In the genomic region with DNA sequence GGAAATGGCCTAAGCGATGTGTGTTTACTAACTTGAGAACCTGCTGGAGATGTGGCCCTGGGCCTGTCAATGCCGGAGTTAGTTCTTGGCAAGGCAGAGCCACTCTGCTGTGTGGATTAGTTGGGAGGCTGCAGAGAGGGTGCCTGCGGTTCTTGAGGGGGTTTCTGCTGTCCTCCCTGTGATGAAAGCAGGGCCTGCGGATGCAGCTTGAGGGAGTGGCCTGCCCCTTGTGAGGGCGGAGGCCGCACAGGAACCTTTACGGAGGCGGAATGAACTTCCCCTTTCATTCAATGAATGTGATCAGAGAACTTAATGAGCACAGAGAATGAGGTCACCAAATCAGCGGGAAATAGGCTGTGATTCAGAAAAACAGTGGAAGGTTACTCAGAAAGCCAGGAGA, we compare ENCODE assay signal across 8 cellular contexts. TPM values are rescaled to one million over a fixed set of nuclear protein-coding genes. Genes with fewer than 3 reads are reported as not detected.
A peak's percentile ranks its signal among the peaks of the same experiment; 100 is the strongest.
DNase-seq lines count a peak whose midpoint lies in the region; ATAC-seq and TF ChIP-seq lines count a peak whose summit lies in the region.

No MANE protein-coding gene starts in this region.

- DNase-seq in activated T-helper 9 cell treated with anti-CD3 and anti-CD28 coated beads, Interleukin-2, amount 50 U/mL, for 16 hours (ENCODE audit: low read depth) = peak; percentile 5
- DNase-seq in natural killer cell (no peak), EL (no peak), KG1 (lab: John Stamatoyannopoulos, UW) (no peak), NCI-H226 (no peak), cerebellum (ENCODE audit: low spot score) (no peak)

- peaks cover under 1 to 20% of the 10 kb centered on the region in 2 donors for H3K27me3 Mint-ChIP-seq in natural killer cell (ENCODE audit: low read depth in 2 of 2)

- intact Hi-C loops in natural killer cell (cut with micrococcal nuclease) = no loop called here

- no peaks in the 10 kb centered on the region for H3K9me3 Mint-ChIP-seq in natural killer cell

- peaks cover 7 to 11% of the 10 kb centered on the region in 2 donors for H3K4me1 Mint-ChIP-seq in natural killer cell

- H3K27ac Mint-ChIP-seq in natural killer cell = no peak overlapping the region

- no peak overlapping the region for H3K4me3 Mint-ChIP-seq in natural killer cell

- peak; percentile 41 for ATAC-seq in GM18520 (IDR thresholded peaks at IDR 0.05; ENCODE audit: unreplicated experiment)
- ATAC-seq in HG03469 (IDR thresholded peaks at IDR 0.05; ENCODE audit: unreplicated experiment) = peak; percentile 96
- peak; percentile 29 to 85 (median 62) for ATAC-seq in natural killer cell

- no peaks in the 10 kb centered on the region for H3K36me3 Mint-ChIP-seq in natural killer cell

- no peak for TF ChIP-seq CTCF in natural killer cell (IDR thresholded peaks at IDR 0.05)

RNA-seq across cellular contexts. Expression of a gene that starts 47.2 kb away (rescaled TPM):
- total RNA-seq in natural killer cell = not detected
- 0.73 TPM for total RNA-seq in cerebellum

Comparison
In these comparisons a context has a peak if more than half of its experiments do, and no peak if none do; other contexts are left out.
1. ATAC-seq: peak in every context shown above with its lines; median percentile 96 in HG03469; 62 in natural killer cell; 41 in GM18520.